Comparison of ENCODE assay signal across 1 cellular context in genomic region chr17:59859444-59860025, GRCh38.
A peak's percentile ranks its signal among the peaks of the same experiment; 100 is the strongest.
TF ChIP-seq lines count a peak whose summit lies in the region.

No MANE protein-coding gene starts in this region.

TF ChIP-seq in GM12878, 131 proteins besides CTCF, POLR2A, EP300 and RAD21 (continued from another document):
- TF ChIP-seq SKIL (IDR thresholded peaks at IDR 0.05; ENCODE audit: low read depth, poor library complexity, severe bottlenecking): peak; percentile 37
- peak; percentile 90 for TF ChIP-seq SMC3 (IDR thresholded peaks at IDR 0.05; ENCODE audit: borderline replicate concordance, low read length)
- no peak for TF ChIP-seq HSF1 (IDR thresholded peaks at IDR 0.05; ENCODE audit: low read depth, low read length)
- TF ChIP-seq GABPA (IDR thresholded peaks at IDR 0.05; ENCODE audit: low read depth): no peak
- TF ChIP-seq SIX5 (IDR thresholded peaks at IDR 0.05; ENCODE audit: low read depth, low read length, severe bottlenecking): no peak
- TF ChIP-seq RBBP5 (conservative IDR thresholded peaks at IDR 0.05): no peak
- TF ChIP-seq KAT2A (conservative IDR thresholded peaks at IDR 0.05; ENCODE audit: control insufficient read depth, low read depth, low read length): no peak
- no peak for TF ChIP-seq WRNIP1 (IDR thresholded peaks at IDR 0.05; ENCODE audit: borderline replicate concordance, low read depth, low read length)
- no peak for TF ChIP-seq HDAC6 (IDR thresholded peaks at IDR 0.05; ENCODE audit: unreplicated experiment)
- no peak for TF ChIP-seq ESRRA (IDR thresholded peaks at IDR 0.05; ENCODE audit: low read length)
- peak; percentile 34; the same call in 1 of the 3 replicates for TF ChIP-seq POU2F2 (IDR thresholded peaks at IDR 0.05; ENCODE audit: borderline replicate concordance, low read depth, low read length)
- TF ChIP-seq ETV6 (conservative IDR thresholded peaks at IDR 0.05 in 1 of 2, IDR thresholded peaks at IDR 0.05 in 1 of 2; ENCODE audit: borderline replicate concordance in 1 of 2, low read depth in 1 of 2): peak in 1 of 2 experiments; percentile 90; a peak in 1 of 4 replicates
- no peak; the same call in 1 of the 2 replicates for TF ChIP-seq RB1 (IDR thresholded peaks at IDR 0.05; ENCODE audit: borderline replicate concordance)
- TF ChIP-seq FOXK2 (IDR thresholded peaks at IDR 0.05): no peak
- TF ChIP-seq ZNF592 (IDR thresholded peaks at IDR 0.05): peak; percentile 53; the same call in 1 of the 2 replicates
- TF ChIP-seq TCF3 (IDR thresholded peaks at IDR 0.05; ENCODE audit: borderline replicate concordance, insufficient read depth, low read depth, low read length): no peak
